In the genomic region with DNA sequence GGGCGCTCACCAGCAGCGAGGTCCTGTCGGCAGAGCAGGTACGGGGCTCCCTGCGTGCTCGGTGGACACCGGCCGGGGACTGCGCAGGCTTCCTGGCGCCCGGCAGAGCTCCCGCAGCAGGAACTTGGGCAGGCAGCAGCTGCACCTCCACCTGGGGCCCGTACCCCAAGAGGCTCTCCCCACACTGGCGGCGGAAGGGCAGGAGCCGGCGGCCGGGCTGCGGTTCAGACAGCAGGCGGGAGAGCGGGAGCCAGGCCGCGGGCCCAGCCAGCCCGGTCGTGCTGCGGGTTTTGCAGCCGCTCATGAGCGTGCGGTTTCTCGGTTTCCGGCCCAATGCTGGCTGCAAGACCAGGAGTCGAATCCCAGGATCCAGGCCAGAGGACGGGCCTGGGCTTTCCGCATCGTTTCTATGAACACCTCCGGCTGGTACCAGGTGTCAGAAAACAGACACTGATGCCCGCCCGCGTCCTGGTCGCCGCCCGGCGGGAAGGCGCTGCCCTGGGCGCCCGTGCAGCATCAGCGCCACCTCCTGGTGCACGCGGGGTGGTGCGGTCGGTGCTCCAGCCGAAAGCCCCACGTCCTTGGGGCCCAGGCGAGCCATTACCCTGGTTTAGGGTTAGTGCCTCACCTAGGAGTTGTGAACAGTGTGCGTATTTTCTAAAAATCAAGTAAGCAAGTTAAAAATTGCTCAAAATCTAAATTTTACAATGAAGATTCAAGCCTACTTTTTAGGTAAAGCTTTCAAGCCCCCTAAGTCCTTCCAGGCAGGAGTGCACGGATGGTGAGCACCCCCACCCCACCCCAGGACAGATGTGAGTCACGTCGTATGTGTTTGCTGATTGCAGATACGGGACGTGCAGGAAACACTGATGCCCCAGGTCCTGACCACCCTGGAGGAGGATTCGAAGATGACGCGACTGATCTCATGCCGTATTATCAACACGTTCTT, we compare ENCODE assay signal across 8 cellular contexts. TPM values are rescaled to one million over a fixed set of nuclear protein-coding genes. Genes with fewer than 3 reads are reported as not detected.
DNase-seq lines count a peak whose midpoint lies in the region; ATAC-seq lines count a peak whose summit lies in the region.

No MANE protein-coding gene starts in this region.

- peaks cover 33% of the 10 kb centered on the region for H3K36me3 Mint-ChIP-seq in stimulated activated memory B cell treated with anti-CD40 and anti-IgM and Interleukin-4, amounts not matched to agents 10 μg/mL and 1 μg/mL and 100 μg/mL, for 72 hours

- no peak overlapping the region for H3K27ac Mint-ChIP-seq in stimulated activated memory B cell treated with anti-CD40 and anti-IgM and Interleukin-4, amounts not matched to agents 10 μg/mL and 1 μg/mL and 100 μg/mL, for 72 hours

- no peaks in the 10 kb centered on the region for H3K4me1 Mint-ChIP-seq in stimulated activated memory B cell treated with anti-CD40 and anti-IgM and Interleukin-4, amounts not matched to agents 10 μg/mL and 1 μg/mL and 100 μg/mL, for 72 hours

- peak; percentile 54 for ATAC-seq in stimulated activated memory B cell treated with anti-CD40 and anti-IgM and Interleukin-4, amounts not matched to agents 10 μg/mL and 1 μg/mL and 100 μg/mL, for 72 hours
- no peak for ATAC-seq in HG03378 (IDR thresholded peaks at IDR 0.05; ENCODE audit: unreplicated experiment)

- peak; percentile 71 for DNase-seq in COLO668 (lab: John Stamatoyannopoulos, UW; ENCODE audit: unreplicated experiment)
- DNase-seq in HuH-7 (ENCODE audit: low spot score), result peak; percentile 93
- peak; percentile 67 for DNase-seq in activated CD4-positive, alpha-beta T cell treated with anti-CD3 and anti-CD28 coated beads, Interleukin-2, amount 50 U/mL, for 1 hour
- peak; percentile 76 for DNase-seq in dermis blood vessel endothelial cell
- peak; percentile 36 for DNase-seq in middle frontal gyrus (ENCODE audit: extremely low spot score, low spot score)
- no peak for DNase-seq in NCI-H1930 (lab: John Stamatoyannopoulos, UW)

- no peak overlapping the region for H3K4me3 Mint-ChIP-seq in stimulated activated memory B cell treated with anti-CD40 and anti-IgM and Interleukin-4, amounts not matched to agents 10 μg/mL and 1 μg/mL and 100 μg/mL, for 72 hours

- no peaks in the 10 kb centered on the region for H3K9me3 Mint-ChIP-seq in stimulated activated memory B cell treated with anti-CD40 and anti-IgM and Interleukin-4, amounts not matched to agents 10 μg/mL and 1 μg/mL and 100 μg/mL, for 72 hours

- H3K27me3 Mint-ChIP-seq in stimulated activated memory B cell treated with anti-CD40 and anti-IgM and Interleukin-4, amounts not matched to agents 10 μg/mL and 1 μg/mL and 100 μg/mL, for 72 hours, result no peaks in the 10 kb centered on the region

RNA-seq across cellular contexts. Expression of gene PRKAR1B, which starts 47.4 kb away (rescaled TPM):
- total RNA-seq in dermis blood vessel endothelial cell, result 77.9 and 82.4 TPM in 2 replicates

RNA-seq across cellular contexts. Expression of gene DNAAF5, which starts 47.9 kb away (rescaled TPM):
- 19.2 and 40.7 TPM in 2 replicates for total RNA-seq in dermis blood vessel endothelial cell

RNA-seq across cellular contexts. Expression of gene SUN1, which starts 57.8 kb away (rescaled TPM):
- total RNA-seq in dermis blood vessel endothelial cell, result 287 and 302 TPM in 2 replicates

Comparison
In these comparisons a context has a peak if more than half of its experiments do, and no peak if none do; other contexts are left out.
1. DNase-seq: peak in COLO668 (single experiment), HuH-7 (single experiment), activated CD4-positive, alpha-beta T cell treated with anti-CD3 and anti-CD28 coated beads, Interleukin-2, amount 50 U/mL, for 1 hour (single experiment), dermis blood vessel endothelial cell (single experiment) and middle frontal gyrus (single experiment); none in NCI-H1930 (0 of 2).